17 cellular contexts compared by ENCODE assay signal in genomic region chr2:12705230-12705629, GRCh38. TPM values are rescaled to one million over a fixed set of nuclear protein-coding genes. Genes with fewer than 3 reads are reported as not detected.
DNase-seq lines count a peak whose midpoint lies in the region; ATAC-seq and TF ChIP-seq lines count a peak whose summit lies in the region.
"Had no signal": no experiment of that assay in that cellular context is flagged by ENCODE, and none has a peak within 500 bp of the region (broad histone marks: within the 10 kb centered on the region; RNA-seq: fewer than 3 reads in every experiment).

No MANE protein-coding gene starts in this region.

- no peaks in the 10 kb centered on the region for H3K9me3 ChIP-seq in upper lobe of right lung

- no peak for TF ChIP-seq CTCF in activated CD8-positive, alpha-beta T cell treated with anti-CD3 and anti-CD28 coated beads for 36 hours (IDR thresholded peaks at IDR 0.05)
- TF ChIP-seq CTCF in upper lobe of right lung (IDR thresholded peaks at IDR 0.05) = no peak

- H3K4me3 ChIP-seq in upper lobe of right lung = no peak overlapping the region
- H3K4me3 ChIP-seq: GM23248 had no signal

- DNase-seq in activated CD8-positive, alpha-beta T cell treated with anti-CD3 and anti-CD28 coated beads for 36 hours = peak; percentile 29
- DNase-seq in activated CD8-positive, alpha-beta T cell treated with anti-CD3 and anti-CD28 coated beads, Interleukin-2, amount 10 ng/mL, durations not matched to agents 7 days and 5 days = no peak
- DNase-seq in T-cell = no peak
- DNase-seq in effector memory CD8-positive, alpha-beta T cell = no peak
- DNase-seq in upper lobe of right lung = no peak
- no peak for DNase-seq in 8988T
- DNase-seq: AML-193; CD8-positive, alpha-beta memory T cell; GM23248; NCI-H1092; NCI-H1694; NCI-H69; NK-92 treated with Interleukin-12 subunit alpha and Interleukin-12 subunit beta, amount 100 ng/mL, for 24 hours had no signal

- no peak for ATAC-seq in activated CD8-positive, alpha-beta T cell treated with anti-CD3 and anti-CD28 coated beads for 36 hours
- no peak for ATAC-seq in activated CD8-positive, alpha-beta T cell treated with anti-CD3 and anti-CD28 coated beads, Interleukin-2, amount 10 ng/mL, durations not matched to agents 7 days and 5 days
- no peak for ATAC-seq in T-cell (replicated peaks in 1 of 4)
- no peak for ATAC-seq in effector memory CD8-positive, alpha-beta T cell (replicated peaks)
- peak; percentile 81 for ATAC-seq in upper lobe of right lung
- no peak for ATAC-seq in HG03342 (IDR thresholded peaks at IDR 0.05; ENCODE audit: unreplicated experiment)
- no peak for ATAC-seq in SK-N-SH treated with all-trans-retinoic acid at 6 μM for 48 hours
- ATAC-seq: HCT116 had no signal

- H3K4me1 ChIP-seq in upper lobe of right lung = no peaks in the 10 kb centered on the region

- H3K36me3 Mint-ChIP-seq in activated CD8-positive, alpha-beta T cell treated with anti-CD3 and anti-CD28 coated beads for 36 hours (ENCODE audit: low read depth) = no peaks in the 10 kb centered on the region
- peaks cover 11% of the 10 kb centered on the region for H3K36me3 Mint-ChIP-seq in activated CD8-positive, alpha-beta T cell treated with anti-CD3 and anti-CD28 coated beads, Interleukin-2, amount 10 ng/mL, durations not matched to agents 7 days and 5 days (ENCODE audit: low read depth)
- H3K36me3 Mint-ChIP-seq in T-cell = no peaks in the 10 kb centered on the region
- peaks cover 5% of the 10 kb centered on the region for H3K36me3 Mint-ChIP-seq in effector memory CD8-positive, alpha-beta T cell (ENCODE audit: insufficient read depth)
- H3K36me3 Mint-ChIP-seq: CD8-positive, alpha-beta memory T cell had no signal

- intact Hi-C loops in activated CD8-positive, alpha-beta T cell treated with anti-CD3 and anti-CD28 coated beads for 36 hours (cut with micrococcal nuclease) = no loop called here
- intact Hi-C loops in upper lobe of right lung (cut with DNase I) = no loop called here

- peaks cover 58% of the 10 kb centered on the region for H3K4me1 Mint-ChIP-seq in activated CD8-positive, alpha-beta T cell treated with anti-CD3 and anti-CD28 coated beads for 36 hours (ENCODE audit: low read depth)
- peaks cover 38% of the 10 kb centered on the region for H3K4me1 Mint-ChIP-seq in activated CD8-positive, alpha-beta T cell treated with anti-CD3 and anti-CD28 coated beads, Interleukin-2, amount 10 ng/mL, durations not matched to agents 7 days and 5 days (ENCODE audit: low read depth)
- H3K4me1 Mint-ChIP-seq in T-cell = peaks cover 61 to 72% (median 66%) of the 10 kb centered on the region in 3 donors
- peaks cover 42 to 53% of the 10 kb centered on the region in 2 donors for H3K4me1 Mint-ChIP-seq in effector memory CD8-positive, alpha-beta T cell (ENCODE audit: low read depth in 2 of 2)

- H3K27ac Mint-ChIP-seq in activated CD8-positive, alpha-beta T cell treated with anti-CD3 and anti-CD28 coated beads for 36 hours = no peak overlapping the region
- H3K27ac Mint-ChIP-seq in activated CD8-positive, alpha-beta T cell treated with anti-CD3 and anti-CD28 coated beads, Interleukin-2, amount 10 ng/mL, durations not matched to agents 7 days and 5 days = no peak overlapping the region
- peak overlapping the region; percentile 32 to 71 for H3K27ac Mint-ChIP-seq in T-cell
- peak overlapping the region; percentile 35 to 57 for H3K27ac Mint-ChIP-seq in effector memory CD8-positive, alpha-beta T cell

- H3K4me3 Mint-ChIP-seq in activated CD8-positive, alpha-beta T cell treated with anti-CD3 and anti-CD28 coated beads for 36 hours = no peak overlapping the region
- H3K4me3 Mint-ChIP-seq in activated CD8-positive, alpha-beta T cell treated with anti-CD3 and anti-CD28 coated beads, Interleukin-2, amount 10 ng/mL, durations not matched to agents 7 days and 5 days = no peak overlapping the region
- H3K4me3 Mint-ChIP-seq in T-cell = no peak overlapping the region
- no peak overlapping the region for H3K4me3 Mint-ChIP-seq in effector memory CD8-positive, alpha-beta T cell
- H3K4me3 Mint-ChIP-seq: IgD-negative memory B cell had no signal

- peaks cover 9% of the 10 kb centered on the region for H3K9me3 Mint-ChIP-seq in activated CD8-positive, alpha-beta T cell treated with anti-CD3 and anti-CD28 coated beads for 36 hours
- no peaks in the 10 kb centered on the region for H3K9me3 Mint-ChIP-seq in activated CD8-positive, alpha-beta T cell treated with anti-CD3 and anti-CD28 coated beads, Interleukin-2, amount 10 ng/mL, durations not matched to agents 7 days and 5 days (ENCODE audit: insufficient read depth)
- peaks cover 0 to 3% (median 0%) of the 10 kb centered on the region in 3 donors for H3K9me3 Mint-ChIP-seq in T-cell
- H3K9me3 Mint-ChIP-seq in effector memory CD8-positive, alpha-beta T cell = no peaks in the 10 kb centered on the region
- H3K9me3 Mint-ChIP-seq: CD8-positive, alpha-beta memory T cell had no signal

- H3K36me3 ChIP-seq in upper lobe of right lung = no peaks in the 10 kb centered on the region

- POLR2A ChIA-PET in activated CD8-positive, alpha-beta T cell treated with anti-CD3 and anti-CD28 coated beads for 36 hours (lab: Charles Lee) = no interaction called here
- POLR2A ChIA-PET in activated CD8-positive, alpha-beta T cell treated with anti-CD3 and anti-CD28 coated beads, Interleukin-2, amount 10 ng/mL, durations not matched to agents 7 days and 5 days (lab: Charles Lee) = interaction anchor here (1.3 kb wide), 1 partner anchor 11 kb away, joined by 5 read pairs; no protein-coding TSS in a partner anchor
- POLR2A ChIA-PET in T-cell (lab: Charles Lee) = no interaction called here

- H3K27me3 Mint-ChIP-seq in activated CD8-positive, alpha-beta T cell treated with anti-CD3 and anti-CD28 coated beads for 36 hours = no peaks in the 10 kb centered on the region
- peaks cover 11% of the 10 kb centered on the region for H3K27me3 Mint-ChIP-seq in activated CD8-positive, alpha-beta T cell treated with anti-CD3 and anti-CD28 coated beads, Interleukin-2, amount 10 ng/mL, durations not matched to agents 7 days and 5 days (ENCODE audit: low read depth)
- no peaks in the 10 kb centered on the region for H3K27me3 Mint-ChIP-seq in T-cell
- H3K27me3 Mint-ChIP-seq in effector memory CD8-positive, alpha-beta T cell = no peaks in the 10 kb centered on the region
- H3K27me3 Mint-ChIP-seq: CD8-positive, alpha-beta memory T cell; IgD-negative memory B cell had no signal

- H3K27ac ChIP-seq in upper lobe of right lung = no peak overlapping the region
- H3K27ac ChIP-seq: GM23248 had no signal

- CTCF ChIA-PET in activated CD8-positive, alpha-beta T cell treated with anti-CD3 and anti-CD28 coated beads for 36 hours (lab: Charles Lee) = interaction anchor here (2.0 kb wide), 1 partner anchor 11 kb away, joined by 14 read pairs; the partner anchor contains the start of gene TRIB2
- CTCF ChIA-PET in activated CD8-positive, alpha-beta T cell treated with anti-CD3 and anti-CD28 coated beads, Interleukin-2, amount 10 ng/mL, durations not matched to agents 7 days and 5 days (lab: Charles Lee) = interaction anchor here (1.3 kb wide), 1 partner anchor 11 kb away, joined by 4 read pairs; the partner anchor contains the start of gene TRIB2
- CTCF ChIA-PET in T-cell (lab: Charles Lee) = interaction anchor here (1.0 to 1.1 kb wide), 2 partner anchors 11 kb away, joined by 3 to 5 read pairs; partner anchors contain the start of gene TRIB2 (in 1 of the 2)

- H3K27me3 ChIP-seq in upper lobe of right lung = no peaks in the 10 kb centered on the region

TF ChIP-seq in SK-N-SH treated with all-trans-retinoic acid at 6 μM for 48 hours, 23 proteins besides CTCF, POLR2A, EP300 and RAD21 (continues in another document):
- TF ChIP-seq, protein P1, sequence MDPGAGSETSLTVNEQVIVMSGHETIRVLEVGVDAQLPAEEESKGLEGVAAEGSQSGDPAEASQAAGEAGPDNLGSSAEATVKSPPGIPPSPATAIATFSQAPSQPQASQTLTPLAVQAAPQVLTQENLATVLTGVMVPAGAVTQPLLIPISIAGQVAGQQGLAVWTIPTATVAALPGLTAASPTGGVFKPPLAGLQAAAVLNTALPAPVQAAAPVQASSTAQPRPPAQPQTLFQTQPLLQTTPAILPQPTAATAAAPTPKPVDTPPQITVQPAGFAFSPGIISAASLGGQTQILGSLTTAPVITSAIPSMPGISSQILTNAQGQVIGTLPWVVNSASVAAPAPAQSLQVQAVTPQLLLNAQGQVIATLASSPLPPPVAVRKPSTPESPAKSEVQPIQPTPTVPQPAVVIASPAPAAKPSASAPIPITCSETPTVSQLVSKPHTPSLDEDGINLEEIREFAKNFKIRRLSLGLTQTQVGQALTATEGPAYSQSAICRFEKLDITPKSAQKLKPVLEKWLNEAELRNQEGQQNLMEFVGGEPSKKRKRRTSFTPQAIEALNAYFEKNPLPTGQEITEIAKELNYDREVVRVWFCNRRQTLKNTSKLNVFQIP (CRISPR knock-in tag; IDR thresholded peaks at IDR 0.05; ENCODE audit: borderline replicate concordance, low read depth) = no peak
- TF ChIP-seq ARNTL (CRISPR knock-in tag; IDR thresholded peaks at IDR 0.05; ENCODE audit: borderline replicate concordance, low read depth) (no peak), OSR1 (CRISPR knock-in tag; IDR thresholded peaks at IDR 0.05) (no peak), ZNF8 (CRISPR knock-in tag; IDR thresholded peaks at IDR 0.05) (no peak), CSDC2 (CRISPR knock-in tag; IDR thresholded peaks at IDR 0.05) (no peak), TOX (CRISPR knock-in tag; IDR thresholded peaks at IDR 0.05; ENCODE audit: borderline replicate concordance) (no peak), ESRRG (CRISPR knock-in tag; IDR thresholded peaks at IDR 0.05) (no peak), GLIS3 (CRISPR knock-in tag; IDR thresholded peaks at IDR 0.05) (no peak)
- TF ChIP-seq, protein P2, sequence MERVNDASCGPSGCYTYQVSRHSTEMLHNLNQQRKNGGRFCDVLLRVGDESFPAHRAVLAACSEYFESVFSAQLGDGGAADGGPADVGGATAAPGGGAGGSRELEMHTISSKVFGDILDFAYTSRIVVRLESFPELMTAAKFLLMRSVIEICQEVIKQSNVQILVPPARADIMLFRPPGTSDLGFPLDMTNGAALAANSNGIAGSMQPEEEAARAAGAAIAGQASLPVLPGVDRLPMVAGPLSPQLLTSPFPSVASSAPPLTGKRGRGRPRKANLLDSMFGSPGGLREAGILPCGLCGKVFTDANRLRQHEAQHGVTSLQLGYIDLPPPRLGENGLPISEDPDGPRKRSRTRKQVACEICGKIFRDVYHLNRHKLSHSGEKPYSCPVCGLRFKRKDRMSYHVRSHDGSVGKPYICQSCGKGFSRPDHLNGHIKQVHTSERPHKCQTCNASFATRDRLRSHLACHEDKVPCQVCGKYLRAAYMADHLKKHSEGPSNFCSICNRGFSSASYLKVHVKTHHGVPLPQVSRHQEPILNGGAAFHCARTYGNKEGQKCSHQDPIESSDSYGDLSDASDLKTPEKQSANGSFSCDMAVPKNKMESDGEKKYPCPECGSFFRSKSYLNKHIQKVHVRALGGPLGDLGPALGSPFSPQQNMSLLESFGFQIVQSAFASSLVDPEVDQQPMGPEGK (CRISPR knock-in tag; IDR thresholded peaks at IDR 0.05; ENCODE audit: borderline replicate concordance) = no peak

RNA-seq across cellular contexts. Expression of gene TRIB2, which starts 11.5 kb away (rescaled TPM):
- 10 to 100 TPM in 1 of 2 experiments, 1 to 10 TPM in 1; 9.2 to 11.0 TPM for total RNA-seq in activated CD8-positive, alpha-beta T cell treated with anti-CD3 and anti-CD28 coated beads for 36 hours
- 10 to 100 TPM; 52.7 to 57.7 TPM for total RNA-seq in activated CD8-positive, alpha-beta T cell treated with anti-CD3 and anti-CD28 coated beads, Interleukin-2, amount 10 ng/mL, durations not matched to agents 7 days and 5 days
- 100 to 1,000 TPM; 111 to 131 (median 121) TPM for total RNA-seq in T-cell
- total RNA-seq in upper lobe of right lung = 50.7 TPM

Comparison
In these comparisons a context has a peak if more than half of its experiments do, and no peak if none do; other contexts are left out.
1. H3K27ac Mint-ChIP-seq: peak in T-cell (2 of 2) and effector memory CD8-positive, alpha-beta T cell (2 of 2); none in activated CD8-positive, alpha-beta T cell treated with anti-CD3 and anti-CD28 coated beads for 36 hours (single experiment) and activated CD8-positive, alpha-beta T cell treated with anti-CD3 and anti-CD28 coated beads, Interleukin-2, amount 10 ng/mL, durations not matched to agents 7 days and 5 days (single experiment).